1 cellular context compared by ENCODE assay signal in genomic region chr17:58375811-58376210, GRCh38.
TF ChIP-seq lines count a peak whose summit lies in the region.

No MANE protein-coding gene starts in this region.

TF ChIP-seq in WTC11, 78 proteins besides CTCF, POLR2A, EP300 and RAD21:
- no peak for TF ChIP-seq ZBTB21 (CRISPR knock-in tag; IDR thresholded peaks at IDR 0.05; ENCODE audit: borderline replicate concordance)
- no peak for TF ChIP-seq ZNF121 (CRISPR knock-in tag; IDR thresholded peaks at IDR 0.05)
